In the genomic region with DNA sequence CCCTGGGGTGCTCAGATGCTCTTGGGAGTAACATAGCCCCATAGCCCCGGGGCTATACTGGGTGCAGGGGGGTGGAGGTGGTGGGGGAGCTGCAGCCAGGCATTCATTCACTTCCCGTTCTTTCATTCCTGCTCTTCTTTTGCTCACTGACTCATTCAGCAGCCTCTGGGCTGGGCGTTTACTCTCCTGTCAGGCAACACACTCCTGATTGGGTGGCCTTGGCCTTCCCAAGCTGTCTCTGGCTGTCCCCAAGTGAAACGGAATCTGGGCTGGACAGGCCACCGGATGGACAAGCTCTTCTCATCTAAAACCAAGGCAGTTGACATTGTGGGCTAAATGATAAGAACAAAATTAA, we compare ENCODE assay signal across 9 cellular contexts. TPM values are rescaled to one million over a fixed set of nuclear protein-coding genes. Genes with fewer than 3 reads are reported as not detected.
DNase-seq lines count a peak whose midpoint lies in the region; ATAC-seq and TF ChIP-seq lines count a peak whose summit lies in the region.
"Had no signal": no experiment of that assay in that cellular context is flagged by ENCODE, and none has a peak within 500 bp of the region (broad histone marks: within the 10 kb centered on the region; RNA-seq: fewer than 3 reads in every experiment).

No MANE protein-coding gene starts in this region.

- H3K27me3 ChIP-seq in parathyroid adenoma (ENCODE audit: control insufficient read depth, insufficient read depth, low read length): no peaks in the 10 kb centered on the region

- H3K27ac Mint-ChIP-seq in glutamatergic neuron (ENCODE audit: unreplicated experiment): no peak overlapping the region
- H3K27ac Mint-ChIP-seq in activated naive CD4-positive, alpha-beta T cell treated with anti-CD3 and anti-CD28 coated beads, Interleukin-2, amount 50 U/mL, for 72 hours: no peak overlapping the region

- H3K4me2 ChIP-seq in parathyroid adenoma (ENCODE audit: low read length): no peak overlapping the region

- peaks cover 7% of the 10 kb centered on the region for H3K27me3 Mint-ChIP-seq in glutamatergic neuron (ENCODE audit: unreplicated experiment)

- no peaks in the 10 kb centered on the region for H3K36me3 ChIP-seq in parathyroid adenoma (ENCODE audit: control insufficient read depth, insufficient read depth, low read length)

- H3K27ac ChIP-seq in parathyroid adenoma: peak overlapping the region; percentile 34
- H3K27ac ChIP-seq: HL-60 had no signal

- H3K79me2 ChIP-seq in parathyroid adenoma: no peaks in the 10 kb centered on the region

- peak; percentile 93 for ATAC-seq in SK-N-SH treated with all-trans-retinoic acid at 6 μM for 48 hours
- no peak for ATAC-seq in activated naive CD4-positive, alpha-beta T cell treated with anti-CD3 and anti-CD28 coated beads, Interleukin-2, amount 50 U/mL, for 72 hours

- H3K9me3 ChIP-seq in parathyroid adenoma (ENCODE audit: control insufficient read depth, low read length): no peaks in the 10 kb centered on the region

- H3K4me3 Mint-ChIP-seq in glutamatergic neuron (ENCODE audit: unreplicated experiment): peak overlapping the region; percentile 16

- no peak overlapping the region for H2AFZ ChIP-seq in parathyroid adenoma

- H3K4me1 Mint-ChIP-seq in glutamatergic neuron (ENCODE audit: low read depth, unreplicated experiment): peaks cover 7% of the 10 kb centered on the region

- TF ChIP-seq CTCF in glutamatergic neuron (IDR thresholded peaks at IDR 0.05; ENCODE audit: partially characterized antibody, unreplicated experiment): no peak
- TF ChIP-seq CTCF in parathyroid adenoma (IDR thresholded peaks at IDR 0.05): no peak

- H3K9ac ChIP-seq in parathyroid adenoma: no peak overlapping the region

- H3K9me3 Mint-ChIP-seq in glutamatergic neuron (ENCODE audit: unreplicated experiment): peaks cover 4% of the 10 kb centered on the region
- H3K9me3 Mint-ChIP-seq in activated naive CD4-positive, alpha-beta T cell treated with anti-CD3 and anti-CD28 coated beads, Interleukin-2, amount 50 U/mL, for 72 hours: no peaks in the 10 kb centered on the region

- H3K4me3 ChIP-seq in parathyroid adenoma (ENCODE audit: low read depth, low read length): no peak overlapping the region

- H3K36me3 Mint-ChIP-seq in glutamatergic neuron (ENCODE audit: unreplicated experiment): no peaks in the 10 kb centered on the region
- no peaks in the 10 kb centered on the region for H3K36me3 Mint-ChIP-seq in activated naive CD4-positive, alpha-beta T cell treated with anti-CD3 and anti-CD28 coated beads, Interleukin-2, amount 50 U/mL, for 72 hours

- H3K4me1 ChIP-seq in parathyroid adenoma: no peaks in the 10 kb centered on the region

- DNase-seq in COLO829 (ENCODE audit: low spot score) (peak; percentile 72), glutamatergic neuron (no peak), cortex of kidney (lab: John Stamatoyannopoulos, UW) (no peak), SHP77 (lab: John Stamatoyannopoulos, UW) (no peak), DMS153 (lab: John Stamatoyannopoulos, UW) (no peak)
- DNase-seq in activated naive CD4-positive, alpha-beta T cell treated with anti-CD3 and anti-CD28 coated beads, Interleukin-2, amount 50 U/mL, for 72 hours (ENCODE audit: low spot score in 2 of 2): no peak

TF ChIP-seq in SK-N-SH treated with all-trans-retinoic acid at 6 μM for 48 hours, 23 proteins besides CTCF, POLR2A, EP300 and RAD21:
- TF ChIP-seq ZC3H10 (CRISPR knock-in tag; IDR thresholded peaks at IDR 0.05) (no peak), ZFP30 (CRISPR knock-in tag; IDR thresholded peaks at IDR 0.05) (no peak), ISL1 (CRISPR knock-in tag; IDR thresholded peaks at IDR 0.05) (no peak), ZNF8 (CRISPR knock-in tag; IDR thresholded peaks at IDR 0.05) (no peak), ZFP3 (CRISPR knock-in tag; IDR thresholded peaks at IDR 0.05) (no peak), CSDC2 (CRISPR knock-in tag; IDR thresholded peaks at IDR 0.05) (no peak), ESRRG (CRISPR knock-in tag; IDR thresholded peaks at IDR 0.05) (no peak), TOX (CRISPR knock-in tag; IDR thresholded peaks at IDR 0.05; ENCODE audit: borderline replicate concordance) (no peak), SNAI2 (CRISPR knock-in tag; IDR thresholded peaks at IDR 0.05) (no peak), ZNF565 (CRISPR knock-in tag; conservative IDR thresholded peaks at IDR 0.05; ENCODE audit: low read depth) (no peak), BACH2 (CRISPR knock-in tag; IDR thresholded peaks at IDR 0.05; ENCODE audit: borderline replicate concordance) (no peak), RARB (CRISPR knock-in tag; IDR thresholded peaks at IDR 0.05) (no peak)
- TF ChIP-seq, protein P1, sequence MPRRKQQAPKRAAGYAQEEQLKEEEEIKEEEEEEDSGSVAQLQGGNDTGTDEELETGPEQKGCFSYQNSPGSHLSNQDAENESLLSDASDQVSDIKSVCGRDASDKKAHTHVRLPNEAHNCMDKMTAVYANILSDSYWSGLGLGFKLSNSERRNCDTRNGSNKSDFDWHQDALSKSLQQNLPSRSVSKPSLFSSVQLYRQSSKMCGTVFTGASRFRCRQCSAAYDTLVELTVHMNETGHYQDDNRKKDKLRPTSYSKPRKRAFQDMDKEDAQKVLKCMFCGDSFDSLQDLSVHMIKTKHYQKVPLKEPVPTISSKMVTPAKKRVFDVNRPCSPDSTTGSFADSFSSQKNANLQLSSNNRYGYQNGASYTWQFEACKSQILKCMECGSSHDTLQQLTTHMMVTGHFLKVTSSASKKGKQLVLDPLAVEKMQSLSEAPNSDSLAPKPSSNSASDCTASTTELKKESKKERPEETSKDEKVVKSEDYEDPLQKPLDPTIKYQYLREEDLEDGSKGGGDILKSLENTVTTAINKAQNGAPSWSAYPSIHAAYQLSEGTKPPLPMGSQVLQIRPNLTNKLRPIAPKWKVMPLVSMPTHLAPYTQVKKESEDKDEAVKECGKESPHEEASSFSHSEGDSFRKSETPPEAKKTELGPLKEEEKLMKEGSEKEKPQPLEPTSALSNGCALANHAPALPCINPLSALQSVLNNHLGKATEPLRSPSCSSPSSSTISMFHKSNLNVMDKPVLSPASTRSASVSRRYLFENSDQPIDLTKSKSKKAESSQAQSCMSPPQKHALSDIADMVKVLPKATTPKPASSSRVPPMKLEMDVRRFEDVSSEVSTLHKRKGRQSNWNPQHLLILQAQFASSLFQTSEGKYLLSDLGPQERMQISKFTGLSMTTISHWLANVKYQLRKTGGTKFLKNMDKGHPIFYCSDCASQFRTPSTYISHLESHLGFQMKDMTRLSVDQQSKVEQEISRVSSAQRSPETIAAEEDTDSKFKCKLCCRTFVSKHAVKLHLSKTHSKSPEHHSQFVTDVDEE (CRISPR knock-in tag; IDR thresholded peaks at IDR 0.05): no peak
- TF ChIP-seq, protein P2, sequence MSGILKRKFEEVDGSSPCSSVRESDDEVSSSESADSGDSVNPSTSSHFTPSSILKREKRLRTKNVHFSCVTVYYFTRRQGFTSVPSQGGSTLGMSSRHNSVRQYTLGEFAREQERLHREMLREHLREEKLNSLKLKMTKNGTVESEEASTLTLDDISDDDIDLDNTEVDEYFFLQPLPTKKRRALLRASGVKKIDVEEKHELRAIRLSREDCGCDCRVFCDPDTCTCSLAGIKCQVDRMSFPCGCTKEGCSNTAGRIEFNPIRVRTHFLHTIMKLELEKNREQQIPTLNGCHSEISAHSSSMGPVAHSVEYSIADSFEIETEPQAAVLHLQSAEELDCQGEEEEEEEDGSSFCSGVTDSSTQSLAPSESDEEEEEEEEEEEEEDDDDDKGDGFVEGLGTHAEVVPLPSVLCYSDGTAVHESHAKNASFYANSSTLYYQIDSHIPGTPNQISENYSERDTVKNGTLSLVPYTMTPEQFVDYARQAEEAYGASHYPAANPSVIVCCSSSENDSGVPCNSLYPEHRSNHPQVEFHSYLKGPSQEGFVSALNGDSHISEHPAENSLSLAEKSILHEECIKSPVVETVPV (CRISPR knock-in tag; IDR thresholded peaks at IDR 0.05): no peak
- TF ChIP-seq, protein P3, sequence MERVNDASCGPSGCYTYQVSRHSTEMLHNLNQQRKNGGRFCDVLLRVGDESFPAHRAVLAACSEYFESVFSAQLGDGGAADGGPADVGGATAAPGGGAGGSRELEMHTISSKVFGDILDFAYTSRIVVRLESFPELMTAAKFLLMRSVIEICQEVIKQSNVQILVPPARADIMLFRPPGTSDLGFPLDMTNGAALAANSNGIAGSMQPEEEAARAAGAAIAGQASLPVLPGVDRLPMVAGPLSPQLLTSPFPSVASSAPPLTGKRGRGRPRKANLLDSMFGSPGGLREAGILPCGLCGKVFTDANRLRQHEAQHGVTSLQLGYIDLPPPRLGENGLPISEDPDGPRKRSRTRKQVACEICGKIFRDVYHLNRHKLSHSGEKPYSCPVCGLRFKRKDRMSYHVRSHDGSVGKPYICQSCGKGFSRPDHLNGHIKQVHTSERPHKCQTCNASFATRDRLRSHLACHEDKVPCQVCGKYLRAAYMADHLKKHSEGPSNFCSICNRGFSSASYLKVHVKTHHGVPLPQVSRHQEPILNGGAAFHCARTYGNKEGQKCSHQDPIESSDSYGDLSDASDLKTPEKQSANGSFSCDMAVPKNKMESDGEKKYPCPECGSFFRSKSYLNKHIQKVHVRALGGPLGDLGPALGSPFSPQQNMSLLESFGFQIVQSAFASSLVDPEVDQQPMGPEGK (CRISPR knock-in tag; IDR thresholded peaks at IDR 0.05; ENCODE audit: borderline replicate concordance): no peak
TF ChIP-seq in SK-N-SH treated with all-trans-retinoic acid at 6 μM for 48 hours: peak in this region for 0.

RNA-seq across cellular contexts. Expression of a gene that starts 34.6 kb away (rescaled TPM):
- 0.83 TPM for total RNA-seq in glutamatergic neuron (ENCODE audit: unreplicated experiment)
- total RNA-seq in activated naive CD4-positive, alpha-beta T cell treated with anti-CD3 and anti-CD28 coated beads, Interleukin-2, amount 50 U/mL, for 72 hours: under 1 TPM; 0.16 to 0.88 TPM
